Comparison of ENCODE assay signal across 9 cellular contexts in genomic region chr13:49098771-49099512, GRCh38.
DNase-seq lines count a peak whose midpoint lies in the region; ATAC-seq and TF ChIP-seq lines count a peak whose summit lies in the region.
"Had no signal": no experiment of that assay in that cellular context is flagged by ENCODE, and none has a peak within 500 bp of the region (broad histone marks: within the 10 kb centered on the region; RNA-seq: fewer than 3 reads in every experiment).

No MANE protein-coding gene starts in this region.

- H3K79me2 ChIP-seq in DND-41 (ENCODE audit: insufficient read depth, low read length): no peaks in the 10 kb centered on the region

- DNase-seq in DND-41 (no peak), KBM-7 (peak; percentile 23), cerebellum (ENCODE audit: low spot score) (peak; percentile 7), mucosa of descending colon (no peak), NCI-H748 (lab: John Stamatoyannopoulos, UW; ENCODE audit: unreplicated experiment) (no peak), HAP-1 (ENCODE audit: low spot score in 2 of 2) (no peak), NCI-H2029 (lab: John Stamatoyannopoulos, UW) (no peak)
- DNase-seq: activated naive CD4-positive, alpha-beta T cell treated with anti-CD3 and anti-CD28 coated beads, Interleukin-2, amount 50 U/mL, for 16 hours had no signal

- intact Hi-C loops in mucosa of descending colon (cut with DNase I, micrococcal nuclease): no loop called here

- no peak overlapping the region for H3K4me2 ChIP-seq in DND-41 (ENCODE audit: insufficient read depth, low read length)

- H3K36me3 ChIP-seq in DND-41 (ENCODE audit: insufficient read depth, low read length) (no peaks in the 10 kb centered on the region), mucosa of descending colon (ENCODE audit: low read depth) (no peaks in the 10 kb centered on the region), HAP-1 (replicated peaks) (no peaks in the 10 kb centered on the region)

- in situ Hi-C loops in KBM-7 (cut with MboI; ENCODE audit: low pct_unique_long_range_greater_than_20kb, low sequenced_read_pairs) (no loop called here), HAP-1 (cut with MboI; ENCODE audit: low sequenced_read_pairs) (no loop called here)

- TF ChIP-seq CTCF in DND-41 (IDR thresholded peaks at IDR 0.05; ENCODE audit: borderline replicate concordance, extremely low read depth, low read length, poor library complexity, severe bottlenecking): peak; percentile 41
- no peak for TF ChIP-seq CTCF in mucosa of descending colon (IDR thresholded peaks at IDR 0.05)

- 0 out of 3 replicates have a peak, but pooled peaks have one; percentile 42 for ATAC-seq in DND-41 (ENCODE audit: insufficient read depth, low read depth)
- peak; percentile 74 for ATAC-seq in mucosa of descending colon
- no peak for ATAC-seq in HG02678 (IDR thresholded peaks at IDR 0.05; ENCODE audit: unreplicated experiment)

- no peaks in the 10 kb centered on the region for H3K9me3 ChIP-seq in DND-41 (ENCODE audit: insufficient read depth, low read length, severe bottlenecking)
- H3K9me3 ChIP-seq in mucosa of descending colon: no peaks in the 10 kb centered on the region
- H3K9me3 ChIP-seq in HAP-1: no peaks in the 10 kb centered on the region

- H3K9ac ChIP-seq in DND-41 (ENCODE audit: low read depth, low read length): no peak overlapping the region

- no peaks in the 10 kb centered on the region for H3K4me1 ChIP-seq in DND-41 (ENCODE audit: insufficient read depth, low read length)
- H3K4me1 ChIP-seq in mucosa of descending colon (ENCODE audit: low read depth): no peaks in the 10 kb centered on the region
- H3K4me1 ChIP-seq in HAP-1: no peaks in the 10 kb centered on the region; the same call in 1 of the 2 replicates

- H3K27me3 ChIP-seq in DND-41 (ENCODE audit: insufficient read depth, low read length, poor library complexity): no peaks in the 10 kb centered on the region
- no peaks in the 10 kb centered on the region for H3K27me3 ChIP-seq in HAP-1 (ENCODE audit: low read depth)

- H3K4me3 ChIP-seq in DND-41 (ENCODE audit: low read depth in 1 of 2, low read length in 2 of 2) (no peak overlapping the region), mucosa of descending colon (no peak overlapping the region), HAP-1 (no peak overlapping the region)

- H4K20me1 ChIP-seq in DND-41 (ENCODE audit: insufficient read depth, low read length): no peaks in the 10 kb centered on the region

- H3K27ac ChIP-seq in DND-41 (ENCODE audit: low read length): no peak overlapping the region

- no peak overlapping the region for H2AFZ ChIP-seq in DND-41 (ENCODE audit: low read depth, low read length)

Comparison
In these comparisons a context has a peak if more than half of its experiments do, and no peak if none do; other contexts are left out.
1. DNase-seq: peak in KBM-7 (single experiment) and cerebellum (single experiment); none in DND-41 (single experiment), mucosa of descending colon (0 of 3), NCI-H748 (single experiment), HAP-1 (0 of 2) and NCI-H2029 (single experiment).